In genomic region chr7:113763226-113763625, GRCh38 we compare ENCODE assay signal across 28 cellular contexts.
"Had no signal": no experiment of that assay in that cellular context is flagged by ENCODE, and none has a peak within 500 bp of the region (broad histone marks: within the 10 kb centered on the region; RNA-seq: fewer than 3 reads in every experiment).

No MANE protein-coding gene starts in this region.

- H3K27me3 ChIP-seq: ascending aorta, body of pancreas, MG63, Peyer's patch, SJCRH30 had no signal

- H3K4me3 ChIP-seq: ascending aorta, body of pancreas, MG63, Peyer's patch, SJCRH30 had no signal

- H3K9me3 Mint-ChIP-seq: activated CD4-positive, alpha-beta memory T cell treated with anti-CD3 and anti-CD28 coated beads for 36 hours; activated CD4-positive, alpha-beta T cell treated with anti-CD3 and anti-CD28 coated beads, Interleukin-2, amount 10 ng/mL, durations not matched to agents 7 days and 5 days; activated naive CD4-positive, alpha-beta T cell treated with anti-CD3 and anti-CD28 coated beads, Interleukin-2, amount 50 U/mL, for 72 hours; activated T-cell treated with anti-CD3 and anti-CD28 coated beads, Interleukin-2, amount 50 U/mL, for 4 hours; central memory CD8-positive, alpha-beta T cell had no signal

- H3K4me1 Mint-ChIP-seq: activated CD4-positive, alpha-beta T cell treated with anti-CD3 and anti-CD28 coated beads, Interleukin-2, amount 10 ng/mL, durations not matched to agents 7 days and 5 days; activated naive CD8-positive, alpha-beta T cell treated with anti-CD3 and anti-CD28 coated beads, Interleukin-2, amount 50 U/mL, for 24 hours; central memory CD8-positive, alpha-beta T cell had no signal

- H3K27ac ChIP-seq: ascending aorta, body of pancreas, KMS-11, Peyer's patch, RWPE1, SJCRH30, VCaP had no signal

- DNase-seq: activated CD4-positive, alpha-beta memory T cell treated with anti-CD3 and anti-CD28 coated beads for 36 hours; activated CD4-positive, alpha-beta T cell treated with anti-CD3 and anti-CD28 coated beads, Interleukin-2, amount 10 ng/mL, durations not matched to agents 7 days and 5 days; activated CD4-positive, CD25-positive, alpha-beta regulatory T cell; activated CD8-positive, alpha-beta memory T cell treated with anti-CD3 and anti-CD28 coated beads for 24 hours; activated effector memory CD4-positive, alpha-beta T cell treated with anti-CD3 and anti-CD28 coated beads, Interleukin-2, amount 50 U/mL, for 16 hours; activated naive CD4-positive, alpha-beta T cell treated with Interleukin-2 at 50 U/mL for 16 hours; activated naive CD8-positive, alpha-beta T cell treated with anti-CD3 and anti-CD28 coated beads, Interleukin-2, amount 50 U/mL, for 24 hours; activated T-cell treated with anti-CD3 and anti-CD28 coated beads, Interleukin-2, amount 50 U/mL, for 4 hours; amniotic stem cell; body of pancreas; MG63; MV-4-11; NCI-H1092 treated with DMSO at 0.1 percent for 48 hours; NCI-H1694 treated with DMSO at 0.1 percent for 48 hours; NCI-H2029 treated with DMSO at 0.1 percent for 48 hours; NCI-H345; NCI-H510A; Peyer's patch; Right ventricle myocardium superior; SJCRH30; SK-N-SH; T-helper 1 cell had no signal

- H3K36me3 ChIP-seq: ascending aorta, MG63, Peyer's patch, SJCRH30 had no signal

- ATAC-seq: activated naive CD4-positive, alpha-beta T cell treated with anti-CD3 and anti-CD28 coated beads, Interleukin-2, amount 50 U/mL, for 72 hours; activated naive CD8-positive, alpha-beta T cell treated with anti-CD3 and anti-CD28 coated beads, Interleukin-2, amount 50 U/mL, for 24 hours; activated T-cell treated with anti-CD3 and anti-CD28 coated beads, Interleukin-2, amount 50 U/mL, for 4 hours; body of pancreas had no signal

- H3K27ac Mint-ChIP-seq: activated CD4-positive, alpha-beta memory T cell treated with anti-CD3 and anti-CD28 coated beads for 36 hours; activated CD4-positive, alpha-beta T cell treated with anti-CD3 and anti-CD28 coated beads, Interleukin-2, amount 10 ng/mL, durations not matched to agents 7 days and 5 days; activated naive CD4-positive, alpha-beta T cell treated with anti-CD3 and anti-CD28 coated beads, Interleukin-2, amount 50 U/mL, for 72 hours; activated naive CD8-positive, alpha-beta T cell treated with anti-CD3 and anti-CD28 coated beads, Interleukin-2, amount 50 U/mL, for 24 hours had no signal

- H3K36me3 Mint-ChIP-seq: activated CD4-positive, alpha-beta memory T cell treated with anti-CD3 and anti-CD28 coated beads for 36 hours; activated naive CD4-positive, alpha-beta T cell treated with anti-CD3 and anti-CD28 coated beads, Interleukin-2, amount 50 U/mL, for 72 hours had no signal

- H3K9me3 ChIP-seq: body of pancreas, MG63, Peyer's patch, SK-N-SH had no signal

- H3K4me1 ChIP-seq: ascending aorta, body of pancreas, Peyer's patch, SJCRH30 had no signal

- H3K4me3 Mint-ChIP-seq: activated CD4-positive, alpha-beta memory T cell treated with anti-CD3 and anti-CD28 coated beads for 36 hours; activated CD4-positive, alpha-beta T cell treated with anti-CD3 and anti-CD28 coated beads, Interleukin-2, amount 10 ng/mL, durations not matched to agents 7 days and 5 days; activated naive CD8-positive, alpha-beta T cell treated with anti-CD3 and anti-CD28 coated beads, Interleukin-2, amount 50 U/mL, for 24 hours; activated T-cell treated with anti-CD3 and anti-CD28 coated beads, Interleukin-2, amount 50 U/mL, for 4 hours; central memory CD8-positive, alpha-beta T cell had no signal

- H3K27me3 Mint-ChIP-seq: activated CD4-positive, alpha-beta memory T cell treated with anti-CD3 and anti-CD28 coated beads for 36 hours; activated CD4-positive, alpha-beta T cell treated with anti-CD3 and anti-CD28 coated beads, Interleukin-2, amount 10 ng/mL, durations not matched to agents 7 days and 5 days; activated naive CD8-positive, alpha-beta T cell treated with anti-CD3 and anti-CD28 coated beads, Interleukin-2, amount 50 U/mL, for 24 hours; central memory CD8-positive, alpha-beta T cell had no signal
